17 cellular contexts compared by ENCODE assay signal in the genomic region with DNA sequence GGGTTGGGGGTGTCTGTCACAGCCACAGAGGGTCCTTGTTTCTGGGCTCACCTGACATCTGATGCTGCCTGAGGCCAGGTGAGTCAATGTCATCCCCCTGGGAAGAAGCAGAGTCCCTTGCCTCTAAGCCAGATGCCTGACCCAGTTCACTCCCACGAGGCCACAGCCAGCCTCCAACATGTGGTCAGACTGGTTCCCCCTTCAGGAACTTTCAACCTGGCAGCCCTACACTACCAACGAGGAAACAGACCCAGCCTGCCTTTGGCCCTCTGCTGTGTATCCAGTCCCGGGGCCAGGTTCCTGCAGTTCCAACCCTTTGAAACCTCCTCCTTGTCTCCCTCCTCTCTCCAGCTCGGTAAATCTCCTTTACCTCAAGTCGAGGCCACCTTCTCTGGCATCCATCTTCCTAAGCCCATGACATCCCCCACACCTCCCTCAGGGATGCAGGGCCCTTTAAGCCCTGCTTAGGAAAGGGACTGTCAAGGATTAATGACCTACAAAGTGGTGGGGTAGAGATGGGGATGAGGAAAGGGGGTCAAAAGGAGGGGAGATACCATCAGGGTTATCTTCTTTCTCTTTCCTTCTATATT.
"Had no signal": no experiment of that assay in that cellular context is flagged by ENCODE, and none has a peak within 500 bp of the region (broad histone marks: within the 10 kb centered on the region; RNA-seq: fewer than 3 reads in every experiment).

No MANE protein-coding gene starts in this region.

- DNase-seq: activated CD4-positive, alpha-beta T cell treated with anti-CD3 and anti-CD28 coated beads for 36 hours; activated CD8-positive, alpha-beta memory T cell treated with anti-CD3 and anti-CD28 coated beads, Interleukin-2, amount 50 U/mL, for 4 hours; activated CD8-positive, alpha-beta T cell treated with anti-CD3 and anti-CD28 coated beads for 36 hours; activated T-cell treated with anti-CD3 and anti-CD28 coated beads, Interleukin-2, amount 50 U/mL, for 72 hours; dorsolateral prefrontal cortex; esophagus squamous epithelium; foreskin fibroblast; left colon; mammary epithelial cell; natural killer cell; psoas muscle; right lobe of liver; spleen; stimulated activated CD4-positive, alpha-beta T cell treated with anti-CD3 and anti-CD28 coated beads, Interleukin-1b, Interleukin-23, amount 100 ng/mL, for 48 hours had no signal

- ATAC-seq: activated CD4-positive, alpha-beta T cell treated with anti-CD3 and anti-CD28 coated beads for 36 hours; activated CD8-positive, alpha-beta T cell treated with anti-CD3 and anti-CD28 coated beads for 36 hours; activated T-cell treated with anti-CD3 and anti-CD28 coated beads, Interleukin-2, amount 50 U/mL, for 72 hours; left colon; natural killer cell; psoas muscle; right lobe of liver; stimulated activated memory B cell treated with anti-CD40 and anti-IgM and Interleukin-4, amounts not matched to agents 10 μg/mL and 1 μg/mL and 100 μg/mL, for 72 hours had no signal

- H3K27ac ChIP-seq: dorsolateral prefrontal cortex, esophagus squamous epithelium, psoas muscle, right lobe of liver, spleen had no signal

- H3K9me3 ChIP-seq: esophagus squamous epithelium, psoas muscle, right lobe of liver had no signal

- H3K4me1 ChIP-seq: psoas muscle, right lobe of liver, spleen had no signal

- H3K27me3 ChIP-seq: dorsolateral prefrontal cortex, right lobe of liver, spleen had no signal

- H3K4me3 ChIP-seq: dorsolateral prefrontal cortex, esophagus squamous epithelium, psoas muscle, right lobe of liver, spleen had no signal

- FAIRE-seq: astrocyte, endometrium had no signal

- H3K36me3 ChIP-seq: esophagus squamous epithelium, right lobe of liver, spleen had no signal
